Comparison of ENCODE assay signal across 6 cellular contexts in the genomic region with DNA sequence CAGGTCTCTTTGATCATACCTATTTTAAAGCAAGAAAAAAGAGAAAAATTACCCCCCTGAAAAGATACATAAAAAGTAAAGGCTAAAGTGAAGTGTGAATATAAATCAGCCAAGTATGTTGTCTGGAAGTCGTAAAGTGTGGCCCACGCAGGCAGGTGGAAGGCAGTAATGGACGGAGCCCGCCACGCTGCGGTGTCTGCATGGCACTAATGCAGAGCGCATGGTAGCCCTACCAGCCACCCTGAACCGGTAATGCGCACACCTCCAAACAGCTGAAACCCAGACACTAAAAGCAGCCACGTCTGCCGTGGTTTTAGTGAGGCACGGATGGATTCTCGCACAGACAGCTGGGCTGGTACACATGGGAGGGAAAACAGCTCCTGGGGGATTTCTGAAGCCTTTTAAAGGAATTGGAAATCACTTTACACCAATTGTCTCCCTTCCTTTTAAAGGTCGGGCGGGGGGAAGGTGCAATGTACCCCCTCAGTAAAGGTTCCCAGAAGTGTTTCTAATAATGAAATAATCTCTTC.
"Had no signal": no experiment of that assay in that cellular context is flagged by ENCODE, and none has a peak within 500 bp of the region (broad histone marks: within the 10 kb centered on the region; RNA-seq: fewer than 3 reads in every experiment).

No MANE protein-coding gene starts in this region.

- DNase-seq: GM23248, GOT3, H7, HCEC 1CT, IMR-90 had no signal

- ATAC-seq: K562 had no signal

- H3K4me3 ChIP-seq: GM23248, K562 had no signal

- H3K27ac ChIP-seq: GM23248 had no signal
